ENCODE assay signal across 1 cellular context in genomic region chrX:37686348-37686736, GRCh38.
TF ChIP-seq lines count a peak whose summit lies in the region.

No MANE protein-coding gene starts in this region.

TF ChIP-seq in IMR-90, 13 proteins besides CTCF, POLR2A, EP300 and RAD21 (continued from another document):
- TF ChIP-seq BHLHE40 (IDR thresholded peaks at IDR 0.05; ENCODE audit: low read depth, low read length) (no peak), CEBPB (IDR thresholded peaks at IDR 0.05; ENCODE audit: low read depth, low read length) (no peak), RCOR1 (IDR thresholded peaks at IDR 0.05; ENCODE audit: insufficient replicate concordance, low read length) (no peak), NFE2L2 (IDR thresholded peaks at IDR 0.05; ENCODE audit: low read depth, low read length) (no peak), SMC3 (IDR thresholded peaks at IDR 0.05; ENCODE audit: low read depth, low read length) (no peak), MAFK (IDR thresholded peaks at IDR 0.05; ENCODE audit: low read depth, low read length) (no peak), RFX5 (IDR thresholded peaks at IDR 0.05; ENCODE audit: low read depth, low read length) (no peak), MAZ (IDR thresholded peaks at IDR 0.05; ENCODE audit: borderline replicate concordance, low read depth, low read length) (no peak), FOS (IDR thresholded peaks at IDR 0.05; ENCODE audit: low read depth, low read length) (no peak), MXI1 (IDR thresholded peaks at IDR 0.05; ENCODE audit: borderline replicate concordance, low read depth, low read length) (no peak), USF2 (IDR thresholded peaks at IDR 0.05; ENCODE audit: low read depth, low read length) (no peak), ELK1 (IDR thresholded peaks at IDR 0.05; ENCODE audit: borderline replicate concordance, low read depth, low read length) (no peak)
